20 cellular contexts compared by ENCODE assay signal in the genomic region with DNA sequence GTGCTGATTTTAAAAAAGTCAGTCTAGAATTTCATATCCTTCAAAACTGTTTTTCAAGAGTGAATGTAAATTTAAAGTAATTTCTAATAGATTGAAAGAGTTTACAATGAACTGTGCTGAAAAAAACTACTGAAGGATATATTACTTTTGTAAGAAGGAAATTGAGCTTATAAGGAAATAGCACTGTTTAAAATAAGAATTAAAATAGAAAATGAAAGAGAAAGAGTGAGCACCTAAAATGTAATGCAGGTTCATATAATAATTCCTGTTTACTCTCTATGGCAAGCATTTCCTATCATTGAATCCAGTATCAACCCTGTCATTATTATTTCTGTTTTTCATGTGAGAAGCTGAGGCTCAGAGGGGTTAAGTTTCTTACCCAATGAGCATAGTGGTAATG. TPM values are rescaled to one million over a fixed set of nuclear protein-coding genes. Genes with fewer than 3 reads are reported as not detected.
DNase-seq lines count a peak whose midpoint lies in the region; ATAC-seq and FAIRE-seq lines count a peak whose summit lies in the region.
"Had no signal": no experiment of that assay in that cellular context is flagged by ENCODE, and none has a peak within 500 bp of the region (broad histone marks: within the 10 kb centered on the region; RNA-seq: fewer than 3 reads in every experiment).

No MANE protein-coding gene starts in this region.

- H3K27ac Mint-ChIP-seq in activated CD4-positive, alpha-beta T cell treated with anti-CD3 and anti-CD28 coated beads, Interleukin-2, amount 10 ng/mL, durations not matched to agents 24 days and 14 days, result peak overlapping the region; percentile 78
- peak overlapping the region; percentile 91 for H3K27ac Mint-ChIP-seq in activated naive CD8-positive, alpha-beta T cell treated with anti-CD3 and anti-CD28 coated beads for 36 hours
- peak overlapping the region; percentile 74 to 88 for H3K27ac Mint-ChIP-seq in natural killer cell treated with Interleukin-12 subunit alpha and Interleukin-12 subunit beta and Interleukin-15 and Interleukin-18, amount 100 ng/mL, for 72 hours

- H3K36me3 Mint-ChIP-seq in activated CD4-positive, alpha-beta T cell treated with anti-CD3 and anti-CD28 coated beads, Interleukin-2, amount 10 ng/mL, durations not matched to agents 24 days and 14 days (ENCODE audit: low read depth), result peaks cover 2% of the 10 kb centered on the region
- peaks cover 34% of the 10 kb centered on the region for H3K36me3 Mint-ChIP-seq in activated naive CD8-positive, alpha-beta T cell treated with anti-CD3 and anti-CD28 coated beads for 36 hours
- H3K36me3 Mint-ChIP-seq in natural killer cell treated with Interleukin-12 subunit alpha and Interleukin-12 subunit beta and Interleukin-15 and Interleukin-18, amount 100 ng/mL, for 72 hours, result no peaks in the 10 kb centered on the region

- peaks cover 5% of the 10 kb centered on the region for H3K9me3 Mint-ChIP-seq in activated CD4-positive, alpha-beta T cell treated with anti-CD3 and anti-CD28 coated beads, Interleukin-2, amount 10 ng/mL, durations not matched to agents 24 days and 14 days
- peaks cover 16% of the 10 kb centered on the region for H3K9me3 Mint-ChIP-seq in activated naive CD8-positive, alpha-beta T cell treated with anti-CD3 and anti-CD28 coated beads for 36 hours
- H3K9me3 Mint-ChIP-seq in natural killer cell treated with Interleukin-12 subunit alpha and Interleukin-12 subunit beta and Interleukin-15 and Interleukin-18, amount 100 ng/mL, for 72 hours, result no peaks in the 10 kb centered on the region
- H3K9me3 Mint-ChIP-seq: neural crest cell had no signal

- FAIRE-seq in GM19239 (lab: Jason Lieb, UNC), result peak; percentile 11
- FAIRE-seq: HepG2 had no signal

- intact Hi-C loops in activated CD4-positive, alpha-beta T cell treated with anti-CD3 and anti-CD28 coated beads, Interleukin-2, amount 10 ng/mL, durations not matched to agents 24 days and 14 days (cut with micrococcal nuclease), result loop anchor here (5.0 kb wide), 1 partner anchor 52 kb away; no protein-coding TSS in a partner anchor

- H3K4me1 Mint-ChIP-seq in activated CD4-positive, alpha-beta T cell treated with anti-CD3 and anti-CD28 coated beads, Interleukin-2, amount 10 ng/mL, durations not matched to agents 24 days and 14 days, result peaks cover 25% of the 10 kb centered on the region
- peaks cover 46% of the 10 kb centered on the region for H3K4me1 Mint-ChIP-seq in activated naive CD8-positive, alpha-beta T cell treated with anti-CD3 and anti-CD28 coated beads for 36 hours
- H3K4me1 Mint-ChIP-seq in natural killer cell treated with Interleukin-12 subunit alpha and Interleukin-12 subunit beta and Interleukin-15 and Interleukin-18, amount 100 ng/mL, for 72 hours (ENCODE audit: low read depth in 2 of 2), result peaks cover 12 to 16% of the 10 kb centered on the region in 2 donors

- H3K27me3 Mint-ChIP-seq in activated CD4-positive, alpha-beta T cell treated with anti-CD3 and anti-CD28 coated beads, Interleukin-2, amount 10 ng/mL, durations not matched to agents 24 days and 14 days, result no peaks in the 10 kb centered on the region
- no peaks in the 10 kb centered on the region for H3K27me3 Mint-ChIP-seq in activated naive CD8-positive, alpha-beta T cell treated with anti-CD3 and anti-CD28 coated beads for 36 hours
- H3K27me3 Mint-ChIP-seq in natural killer cell treated with Interleukin-12 subunit alpha and Interleukin-12 subunit beta and Interleukin-15 and Interleukin-18, amount 100 ng/mL, for 72 hours, result no peaks in the 10 kb centered on the region

- no peak for DNase-seq in activated CD4-positive, alpha-beta T cell treated with anti-CD3 and anti-CD28 coated beads, Interleukin-2, amount 10 ng/mL, durations not matched to agents 24 days and 14 days
- no peak for DNase-seq in activated CD4-positive, alpha-beta T cell treated with anti-CD3 and anti-CD28 coated beads for 4 hours
- DNase-seq in GM19239 (ENCODE audit: insufficient read length, low spot score), result no peak
- DNase-seq in activated naive CD8-positive, alpha-beta T cell treated with anti-CD3 and anti-CD28 coated beads for 36 hours, result no peak
- no peak for DNase-seq in natural killer cell treated with Interleukin-12 subunit alpha and Interleukin-12 subunit beta and Interleukin-15 and Interleukin-18, amount 100 ng/mL, for 72 hours (ENCODE audit: low spot score)
- no peak for DNase-seq in RPMI8226
- DNase-seq: activated T-cell treated with anti-CD3 and anti-CD28 coated beads for 4 hours, caudate nucleus, gastrocnemius medialis, H7, NCI-H1694, NCI-H2227 treated with DMSO at 0.1 percent for 48 hours, NCI-H774, psoas muscle, T1000 had no signal

- peak overlapping the region; percentile 31 for H3K4me3 Mint-ChIP-seq in activated CD4-positive, alpha-beta T cell treated with anti-CD3 and anti-CD28 coated beads, Interleukin-2, amount 10 ng/mL, durations not matched to agents 24 days and 14 days
- no peak overlapping the region for H3K4me3 Mint-ChIP-seq in activated naive CD8-positive, alpha-beta T cell treated with anti-CD3 and anti-CD28 coated beads for 36 hours
- H3K4me3 Mint-ChIP-seq in natural killer cell treated with Interleukin-12 subunit alpha and Interleukin-12 subunit beta and Interleukin-15 and Interleukin-18, amount 100 ng/mL, for 72 hours, result peak overlapping the region; percentile 40
- H3K4me3 Mint-ChIP-seq: neural crest cell had no signal

- peak in 1 of 2 donors; percentile 33 for ATAC-seq in natural killer cell treated with Interleukin-12 subunit alpha and Interleukin-12 subunit beta and Interleukin-15 and Interleukin-18, amount 100 ng/mL, for 72 hours
- ATAC-seq in HG03039 (IDR thresholded peaks at IDR 0.05; ENCODE audit: unreplicated experiment) (no peak), HG02610 (IDR thresholded peaks at IDR 0.05; ENCODE audit: unreplicated experiment) (no peak)
- ATAC-seq: esophagus mucosa, gastrocnemius medialis, HepG2, psoas muscle had no signal

RNA-seq across cellular contexts. Expression of a gene that starts 57.3 kb away (rescaled TPM):
- total RNA-seq in activated CD4-positive, alpha-beta T cell treated with anti-CD3 and anti-CD28 coated beads, Interleukin-2, amount 10 ng/mL, durations not matched to agents 24 days and 14 days, result 38.7 and 39.9 TPM in 2 replicates
- total RNA-seq in activated naive CD8-positive, alpha-beta T cell treated with anti-CD3 and anti-CD28 coated beads for 36 hours, result 10 to 100 TPM; 37.7 to 38.0 TPM
- total RNA-seq in natural killer cell treated with Interleukin-12 subunit alpha and Interleukin-12 subunit beta and Interleukin-15 and Interleukin-18, amount 100 ng/mL, for 72 hours, result 10 to 100 TPM; 23.0 to 25.9 TPM
